ENCODE assay signal across 10 cellular contexts in the genomic region with DNA sequence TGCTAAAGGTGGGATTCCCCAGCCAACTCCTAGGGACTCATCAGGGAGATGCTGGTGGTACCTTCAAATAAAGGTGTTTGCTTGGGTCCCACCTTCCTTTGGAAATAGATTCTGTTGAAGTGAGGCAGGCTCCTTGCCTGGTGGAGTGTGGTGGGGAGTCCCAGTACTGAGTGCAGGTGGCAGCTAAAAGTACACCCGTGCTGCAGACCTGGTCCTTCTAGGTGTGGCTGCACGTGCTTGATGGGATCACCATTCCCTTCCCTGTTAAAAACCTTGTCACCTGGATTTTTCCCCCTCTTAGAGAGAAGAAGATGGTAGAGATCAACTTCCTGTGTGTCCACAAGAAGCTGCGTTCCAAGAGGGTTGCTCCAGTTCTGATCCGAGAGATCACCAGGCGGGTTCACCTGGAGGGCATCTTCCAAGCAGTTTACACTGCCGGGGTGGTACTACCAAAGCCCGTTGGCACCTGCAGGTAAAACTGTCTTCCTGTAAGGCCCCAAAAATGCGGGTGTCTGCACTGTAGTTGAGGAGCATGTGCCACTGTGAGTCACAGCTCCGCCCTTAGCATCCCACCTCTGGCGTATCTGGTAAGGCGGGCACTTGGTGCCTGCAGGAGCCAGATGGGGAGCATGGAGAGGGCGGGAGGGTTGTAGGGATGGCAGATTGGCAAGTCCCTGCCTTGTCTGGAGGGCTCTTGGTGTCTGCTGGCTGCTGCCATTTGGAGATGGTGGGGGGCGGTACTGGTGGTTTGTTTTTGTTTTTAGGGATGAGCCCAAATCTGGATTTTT. TPM values are rescaled to one million over a fixed set of nuclear protein-coding genes. Genes with fewer than 3 reads are reported as not detected.
DNase-seq lines count a peak whose midpoint lies in the region; ATAC-seq and TF ChIP-seq lines count a peak whose summit lies in the region.
"Had no signal": no experiment of that assay in that cellular context is flagged by ENCODE, and none has a peak within 500 bp of the region (broad histone marks: within the 10 kb centered on the region; RNA-seq: fewer than 3 reads in every experiment).

No MANE protein-coding gene starts in this region.

- in situ Hi-C loops in KBM-7 (cut with MboI; ENCODE audit: low pct_unique_long_range_greater_than_20kb, low sequenced_read_pairs) = no loop called here

- H3K27ac ChIP-seq in CD4-positive, CD25-positive, alpha-beta regulatory T cell (ENCODE audit: insufficient read depth, low read length, poor library complexity, severe bottlenecking) = no peak overlapping the region
- H3K27ac ChIP-seq in cingulate gyrus (ENCODE audit: low read depth, low read length) = peak overlapping the region; percentile 79
- H3K27ac ChIP-seq: HL-60 had no signal

- H3K27me3 Mint-ChIP-seq in CD4-positive, CD25-positive, alpha-beta regulatory T cell = no peaks in the 10 kb centered on the region
- no peaks in the 10 kb centered on the region for H3K27me3 Mint-ChIP-seq in osteocyte (ENCODE audit: unreplicated experiment)

- no peak overlapping the region for H3K4me3 ChIP-seq in CD4-positive, CD25-positive, alpha-beta regulatory T cell (ENCODE audit: low read depth, low read length)
- H3K4me3 ChIP-seq: heart left ventricle had no signal

- H3K27ac Mint-ChIP-seq in CD4-positive, CD25-positive, alpha-beta regulatory T cell = peak overlapping the region in 2 of 3 donors; percentile 20 to 51
- H3K27ac Mint-ChIP-seq in osteocyte (ENCODE audit: unreplicated experiment) = peak overlapping the region; percentile 75

- no peaks in the 10 kb centered on the region for H3K4me1 ChIP-seq in CD4-positive, CD25-positive, alpha-beta regulatory T cell (ENCODE audit: control insufficient read depth, insufficient read depth, low read length, poor library complexity, severe bottlenecking)

- CTCF ChIA-PET in HEK293T (lab: Yijun Ruan, JAX) = interaction anchor here (0.6 to 3.0 kb wide), 12 partner anchors 8 to 180 kb away, joined by 3 to 15 read pairs (median 4); partner anchors contain the start of gene ACBD4

- POLR2A ChIA-PET in HEK293T (lab: Yijun Ruan, JAX) = interaction anchor here (1.6 kb wide), 1 partner anchor 51 kb away, joined by 5 read pairs; the partner anchor contains the start of gene HEXIM1

- H3K4me1 Mint-ChIP-seq in CD4-positive, CD25-positive, alpha-beta regulatory T cell = peaks cover 0 to 7% (median 3%) of the 10 kb centered on the region in 4 donors
- H3K4me1 Mint-ChIP-seq in osteocyte (ENCODE audit: unreplicated experiment) = peaks cover 42% of the 10 kb centered on the region

- no peaks in the 10 kb centered on the region for H3K9me3 Mint-ChIP-seq in CD4-positive, CD25-positive, alpha-beta regulatory T cell
- H3K9me3 Mint-ChIP-seq in osteocyte (ENCODE audit: unreplicated experiment) = no peaks in the 10 kb centered on the region

- no peaks in the 10 kb centered on the region for H3K27me3 ChIP-seq in CD4-positive, CD25-positive, alpha-beta regulatory T cell (ENCODE audit: control insufficient read depth, insufficient read depth, low read length)
- H3K27me3 ChIP-seq: heart left ventricle had no signal

- no peaks in the 10 kb centered on the region for H3K9me3 ChIP-seq in CD4-positive, CD25-positive, alpha-beta regulatory T cell (ENCODE audit: control insufficient read depth in 2 of 2, low read length in 2 of 2)
- H3K9me3 ChIP-seq: heart left ventricle had no signal

- ATAC-seq in CD4-positive, CD25-positive, alpha-beta regulatory T cell (ENCODE audit: low read depth in 2 of 2) = no peak
- no peak for ATAC-seq in HG03045 (IDR thresholded peaks at IDR 0.05; ENCODE audit: unreplicated experiment)

- no peak for TF ChIP-seq CTCF in osteocyte (IDR thresholded peaks at IDR 0.05)

- peaks cover 50% of the 10 kb centered on the region for H3K36me3 Mint-ChIP-seq in CD4-positive, CD25-positive, alpha-beta regulatory T cell
- H3K36me3 Mint-ChIP-seq in osteocyte (ENCODE audit: unreplicated experiment) = peaks cover 43% of the 10 kb centered on the region

- no peak overlapping the region for H3K4me3 Mint-ChIP-seq in CD4-positive, CD25-positive, alpha-beta regulatory T cell
- no peak overlapping the region for H3K4me3 Mint-ChIP-seq in osteocyte (ENCODE audit: unreplicated experiment)

- DNase-seq in CD4-positive, CD25-positive, alpha-beta regulatory T cell = no peak
- peak; percentile 87 for DNase-seq in NCI-H2171 (lab: John Stamatoyannopoulos, UW)
- no peak for DNase-seq in osteocyte (ENCODE audit: extremely low spot score, unreplicated experiment)
- DNase-seq in NCI-H510A treated with DMSO at 0.1 percent for 48 hours (lab: John Stamatoyannopoulos, UW) = no peak
- DNase-seq in HEK293T (ENCODE audit: extremely low spot score) = no peak
- DNase-seq in KBM-7 = no peak

- peaks cover 79% of the 10 kb centered on the region for H3K36me3 ChIP-seq in CD4-positive, CD25-positive, alpha-beta regulatory T cell (ENCODE audit: control insufficient read depth, insufficient read depth, low read length)

TF ChIP-seq in HEK293T, 16 proteins besides CTCF, POLR2A, EP300 and RAD21:
- TF ChIP-seq FOXM1 (IDR thresholded peaks at IDR 0.05; ENCODE audit: borderline replicate concordance) (no peak), SP1 (IDR thresholded peaks at IDR 0.05) (no peak), ZNF384 (IDR thresholded peaks at IDR 0.05) (no peak), CTBP1 (IDR thresholded peaks at IDR 0.05; ENCODE audit: borderline replicate concordance) (no peak), NFRKB (IDR thresholded peaks at IDR 0.05) (no peak), FOXK2 (IDR thresholded peaks at IDR 0.05) (no peak), SUZ12 (IDR thresholded peaks at IDR 0.05) (no peak), FOXA1 (IDR thresholded peaks at IDR 0.05) (no peak), BHLHE40 (IDR thresholded peaks at IDR 0.05; ENCODE audit: borderline replicate concordance) (no peak), ELF4 (IDR thresholded peaks at IDR 0.05) (no peak), L3MBTL2 (conservative IDR thresholded peaks at IDR 0.05) (no peak)

RNA-seq across cellular contexts. Expression of gene PLCD3, which starts 34.0 kb away (rescaled TPM):
- 5.5 TPM for total RNA-seq in CD4-positive, CD25-positive, alpha-beta regulatory T cell
- polyA plus RNA-seq in CD4-positive, CD25-positive, alpha-beta regulatory T cell = 1 to 10 TPM in 1 of 4 donors, under 1 TPM in 3; 0.15 to 1.5 (median 0.42) TPM
- 92.3 and 111 TPM in 2 replicates for total RNA-seq in osteocyte

RNA-seq across cellular contexts. Expression of gene NMT1, which starts 37.2 kb away (rescaled TPM):
- 87.2 TPM for total RNA-seq in CD4-positive, CD25-positive, alpha-beta regulatory T cell
- polyA plus RNA-seq in CD4-positive, CD25-positive, alpha-beta regulatory T cell = 10 to 100 TPM; 34.6 to 72.0 (median 53.8) TPM
- total RNA-seq in osteocyte = 92.4 and 97.9 TPM in 2 replicates

RNA-seq across cellular contexts. Expression of gene ACBD4, which starts 37.2 kb away (rescaled TPM):
- 23.6 TPM for total RNA-seq in CD4-positive, CD25-positive, alpha-beta regulatory T cell
- polyA plus RNA-seq in CD4-positive, CD25-positive, alpha-beta regulatory T cell = 10 to 100 TPM; 13.8 to 17.9 (median 15.0) TPM
- 8.1 and 10.6 TPM in 2 replicates for total RNA-seq in osteocyte

RNA-seq across cellular contexts. Expression of gene DCAKD, which starts 46.8 kb away (rescaled TPM):
- 20.7 TPM for total RNA-seq in CD4-positive, CD25-positive, alpha-beta regulatory T cell
- 10 to 100 TPM in 3 of 4 donors, 1 to 10 TPM in 1; 10.0 to 15.2 (median 13.5) TPM for polyA plus RNA-seq in CD4-positive, CD25-positive, alpha-beta regulatory T cell
- 41.3 and 42.2 TPM in 2 replicates for total RNA-seq in osteocyte

RNA-seq across cellular contexts. Expression of gene HEXIM1, which starts 50.0 kb away (rescaled TPM):
- total RNA-seq in CD4-positive, CD25-positive, alpha-beta regulatory T cell = 88.0 TPM
- polyA plus RNA-seq in CD4-positive, CD25-positive, alpha-beta regulatory T cell = 1 to 10 TPM; 5.9 to 8.0 (median 6.1) TPM
- total RNA-seq in osteocyte = 42.0 and 44.5 TPM in 2 replicates

Comparison
In these comparisons a context has a peak if more than half of its experiments do, and no peak if none do; other contexts are left out.
1. RNA of gene PLCD3, which starts 34.0 kb away (total RNA-seq): 92.3 to 111 TPM in osteocyte; 5.5 TPM in CD4-positive, CD25-positive, alpha-beta regulatory T cell (single experiment); every median in the first group is over 10 times any median in the second.